In genomic region chrX:154886789-154887221, GRCh38 we compare ENCODE assay signal across 13 cellular contexts. TPM values are rescaled to one million over a fixed set of nuclear protein-coding genes. Genes with fewer than 3 reads are reported as not detected.
DNase-seq lines count a peak whose midpoint lies in the region; ATAC-seq and TF ChIP-seq lines count a peak whose summit lies in the region.
"Not testable (repeated sequence)": the region's sequence is repeated elsewhere in the genome, so short reads cannot be mapped to it uniquely, and the experiment has no call there.
"Had no signal": no experiment of that assay in that cellular context is flagged by ENCODE, and none has a peak within 500 bp of the region (broad histone marks: within the 10 kb centered on the region; RNA-seq: fewer than 3 reads in every experiment).

No MANE protein-coding gene starts in this region.

- H3K4me3 ChIP-seq in CD4-positive, CD25-positive, alpha-beta regulatory T cell (ENCODE audit: low read depth, low read length); Panc1 (ENCODE audit: low read depth in 2 of 2, low read length in 2 of 2); naive thymus-derived CD4-positive, alpha-beta T cell (ENCODE audit: low read length): not testable (repeated sequence)

- POLR2A ChIA-PET in Panc1 (lab: Charles Lee); naive thymus-derived CD4-positive, alpha-beta T cell (lab: Charles Lee): not testable (repeated sequence)

- H3K27me3 Mint-ChIP-seq in CD4-positive, CD25-positive, alpha-beta regulatory T cell; effector memory CD8-positive, alpha-beta T cell; naive thymus-derived CD4-positive, alpha-beta T cell: not testable (repeated sequence)

- not testable (repeated sequence) for H3K36me3 Mint-ChIP-seq in CD4-positive, CD25-positive, alpha-beta regulatory T cell; effector memory CD8-positive, alpha-beta T cell (ENCODE audit: insufficient read depth); naive thymus-derived CD4-positive, alpha-beta T cell

- H3K27ac Mint-ChIP-seq in CD4-positive, CD25-positive, alpha-beta regulatory T cell; effector memory CD8-positive, alpha-beta T cell; naive thymus-derived CD4-positive, alpha-beta T cell: not testable (repeated sequence)

- peaks cover 0 to 18% (median 11%) of the 10 kb centered on the region in 4 donors for H3K4me1 Mint-ChIP-seq in CD4-positive, CD25-positive, alpha-beta regulatory T cell
- not testable (repeated sequence) for H3K4me1 Mint-ChIP-seq in effector memory CD8-positive, alpha-beta T cell (ENCODE audit: low read depth in 2 of 2)
- H3K4me1 Mint-ChIP-seq in naive thymus-derived CD4-positive, alpha-beta T cell = peaks cover 4 to 16% (median 13%) of the 10 kb centered on the region in 7 donors

- peak; percentile 54 to 57 for ATAC-seq in CD4-positive, CD25-positive, alpha-beta regulatory T cell (ENCODE audit: low read depth in 2 of 2)
- peak; percentile 56 for ATAC-seq in GM19035 (IDR thresholded peaks at IDR 0.05; ENCODE audit: unreplicated experiment)
- peak; percentile 47 for ATAC-seq in GM21526 (IDR thresholded peaks at IDR 0.05; ENCODE audit: low FRiP score, unreplicated experiment)
- ATAC-seq in HG02840 (IDR thresholded peaks at IDR 0.05; ENCODE audit: low FRiP score, unreplicated experiment) = peak; percentile 45
- peak; percentile 60 for ATAC-seq in HG03159 (IDR thresholded peaks at IDR 0.05; ENCODE audit: unreplicated experiment)
- ATAC-seq in Panc1 = peak; percentile 69
- peak; percentile 60 for ATAC-seq in effector memory CD8-positive, alpha-beta T cell (replicated peaks)
- ATAC-seq in naive thymus-derived CD4-positive, alpha-beta T cell = peak; percentile 75

- not testable (repeated sequence) for H3K4me3 Mint-ChIP-seq in CD4-positive, CD25-positive, alpha-beta regulatory T cell; effector memory CD8-positive, alpha-beta T cell; naive thymus-derived CD4-positive, alpha-beta T cell

- H3K4me1 ChIP-seq in CD4-positive, CD25-positive, alpha-beta regulatory T cell (ENCODE audit: control insufficient read depth, insufficient read depth, low read length, poor library complexity, severe bottlenecking); Panc1 (ENCODE audit: control insufficient read depth, insufficient read depth, low read length); naive thymus-derived CD4-positive, alpha-beta T cell (ENCODE audit: control insufficient read depth in 2 of 2, insufficient read depth in 2 of 2, low read length in 2 of 2): not testable (repeated sequence)

- not testable (repeated sequence) for TF ChIP-seq CTCF in Panc1 (IDR thresholded peaks at IDR 0.05)

- H3K9me3 Mint-ChIP-seq in CD4-positive, CD25-positive, alpha-beta regulatory T cell; effector memory CD8-positive, alpha-beta T cell; naive thymus-derived CD4-positive, alpha-beta T cell: not testable (repeated sequence)

- H3K27me3 ChIP-seq in CD4-positive, CD25-positive, alpha-beta regulatory T cell (ENCODE audit: control insufficient read depth, insufficient read depth, low read length); Panc1 (ENCODE audit: control insufficient read depth, insufficient read depth, low read length); naive thymus-derived CD4-positive, alpha-beta T cell (ENCODE audit: control insufficient read depth in 2 of 2, insufficient read depth in 2 of 2, low read length in 2 of 2): not testable (repeated sequence)

- not testable (repeated sequence) for DNase-seq in CD4-positive, CD25-positive, alpha-beta regulatory T cell; Panc1 (ENCODE audit: low read depth, low spot score); effector memory CD8-positive, alpha-beta T cell; naive thymus-derived CD4-positive, alpha-beta T cell

- CTCF ChIA-PET in Panc1 (lab: Charles Lee); naive thymus-derived CD4-positive, alpha-beta T cell (lab: Charles Lee): not testable (repeated sequence)

- not testable (repeated sequence) for BruUV-seq in Panc1 (replicated peaks; lab: Mats Ljungman, UMichigan)

- not testable (repeated sequence) for H3K9me3 ChIP-seq in CD4-positive, CD25-positive, alpha-beta regulatory T cell (ENCODE audit: control insufficient read depth in 2 of 2, low read length in 2 of 2); Panc1 (ENCODE audit: control insufficient read depth, insufficient read depth, low read depth, low read length); naive thymus-derived CD4-positive, alpha-beta T cell (ENCODE audit: control insufficient read depth in 2 of 3, low read length in 3 of 3)

- H3K36me3 ChIP-seq in CD4-positive, CD25-positive, alpha-beta regulatory T cell (ENCODE audit: control insufficient read depth, insufficient read depth, low read length); Panc1 (ENCODE audit: control insufficient read depth, insufficient read depth, low read length); naive thymus-derived CD4-positive, alpha-beta T cell (ENCODE audit: control insufficient read depth in 2 of 3, insufficient read depth in 3 of 3, low read length in 3 of 3): not testable (repeated sequence)

- H3K27ac ChIP-seq in CD4-positive, CD25-positive, alpha-beta regulatory T cell (ENCODE audit: insufficient read depth, low read length, poor library complexity, severe bottlenecking); Panc1 (ENCODE audit: low read length); naive thymus-derived CD4-positive, alpha-beta T cell (ENCODE audit: low read depth, low read length): not testable (repeated sequence)

- intact Hi-C loops in Panc1 (cut with micrococcal nuclease; ENCODE audit: unreplicated experiment); naive thymus-derived CD4-positive, alpha-beta T cell (cut with micrococcal nuclease): not testable (repeated sequence)

- in situ Hi-C loops in Panc1 (cut with HindIII; ENCODE audit: low pct_unique_long_range_greater_than_20kb, low sequenced_read_pairs) = not testable (repeated sequence)

RNA-seq across cellular contexts. Expression of gene F8A1, which starts 0.7 kb away (rescaled TPM):
- 24.8 TPM for total RNA-seq in CD4-positive, CD25-positive, alpha-beta regulatory T cell
- polyA plus RNA-seq in CD4-positive, CD25-positive, alpha-beta regulatory T cell = 10 to 100 TPM; 17.6 to 50.2 (median 23.9) TPM
- 122 TPM for total RNA-seq in Panc1 (2021; ENCODE audit: unreplicated experiment)
- 93.2 TPM for polyA plus RNA-seq in Panc1 (2012; ENCODE audit: insufficient read length)
- 10 to 100 TPM; 16.8 to 49.9 (median 29.1) TPM for total RNA-seq in naive thymus-derived CD4-positive, alpha-beta T cell
- polyA plus RNA-seq in naive thymus-derived CD4-positive, alpha-beta T cell = 10 to 100 TPM; 21.3 to 77.7 TPM

RNA-seq across cellular contexts. Expression of gene SMIM9, which starts 52.3 kb away (rescaled TPM):
- not detected for total RNA-seq in CD4-positive, CD25-positive, alpha-beta regulatory T cell
- polyA plus RNA-seq in CD4-positive, CD25-positive, alpha-beta regulatory T cell = not detected
- total RNA-seq in Panc1 (2021; ENCODE audit: unreplicated experiment) = not detected
- not detected for polyA plus RNA-seq in Panc1 (2012; ENCODE audit: insufficient read length)
- total RNA-seq in naive thymus-derived CD4-positive, alpha-beta T cell = not detected
- not detected for polyA plus RNA-seq in naive thymus-derived CD4-positive, alpha-beta T cell
- total RNA-seq: A172; activated CD4-positive, alpha-beta memory T cell treated with anti-CD3 and anti-CD28 coated beads, Interleukin-2, amount 10 ng/mL, durations not matched to agents 7 days and 5 days; mammary epithelial cell; PC-9 had no signal
- polyA plus RNA-seq: CD14-positive monocyte, mammary epithelial cell had no signal
